ENCODE assay signal across 31 cellular contexts in the genomic region with DNA sequence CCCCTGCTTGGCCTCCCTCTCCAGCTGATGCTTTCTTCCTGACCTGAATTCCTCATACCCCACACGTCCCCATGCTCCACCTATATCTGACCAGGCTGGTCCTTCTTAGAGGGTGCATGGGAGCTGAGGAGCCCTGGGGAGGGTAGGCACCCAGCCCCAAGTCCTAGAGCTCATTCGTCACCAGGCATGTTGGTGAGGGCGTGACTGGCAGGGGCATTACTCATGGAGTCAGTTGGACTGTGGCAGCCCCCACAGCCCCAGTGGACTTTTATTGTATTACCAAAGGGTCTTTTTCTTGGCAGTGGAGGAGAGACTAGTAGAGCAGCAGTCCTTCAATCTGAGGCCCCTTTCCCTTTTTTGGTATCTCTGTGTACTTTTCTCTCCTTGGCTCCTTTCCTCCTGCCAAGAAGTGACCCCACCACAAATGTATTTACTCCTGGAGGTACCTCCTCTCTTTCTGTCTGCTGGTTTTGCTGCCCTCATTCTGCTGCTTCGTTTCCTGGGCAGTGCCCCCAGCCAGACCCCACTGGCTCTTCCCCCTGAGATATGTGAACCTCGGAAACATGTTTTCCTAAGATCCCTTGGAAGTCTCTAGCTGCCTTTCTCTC. TPM values are rescaled to one million over a fixed set of nuclear protein-coding genes. Genes with fewer than 3 reads are reported as not detected.
"Had no signal": no experiment of that assay in that cellular context is flagged by ENCODE, and none has a peak within 500 bp of the region (broad histone marks: within the 10 kb centered on the region; RNA-seq: fewer than 3 reads in every experiment).

No MANE protein-coding gene starts in this region.

- H3K4me1 Mint-ChIP-seq: activated CD4-positive, alpha-beta memory T cell treated with anti-CD3 and anti-CD28 coated beads, Interleukin-2, amount 10 ng/mL, durations not matched to agents 7 days and 5 days; activated CD4-positive, alpha-beta T cell treated with anti-CD3 and anti-CD28 coated beads for 36 hours; activated CD4-positive, alpha-beta T cell treated with anti-CD3 and anti-CD28 coated beads, Interleukin-2, amount 10 ng/mL, durations not matched to agents 24 days and 14 days; activated naive CD4-positive, alpha-beta T cell treated with anti-CD3 and anti-CD28 coated beads, Interleukin-2, amount 10 ng/mL, durations not matched to agents 7 days and 5 days; activated naive CD8-positive, alpha-beta T cell treated with anti-CD3 and anti-CD28 coated beads, Interleukin-2, amount 10 ng/mL, durations not matched to agents 7 days and 5 days; central memory CD8-positive, alpha-beta T cell had no signal

- H3K27me3 Mint-ChIP-seq: activated CD4-positive, alpha-beta T cell treated with anti-CD3 and anti-CD28 coated beads for 36 hours; activated CD4-positive, alpha-beta T cell treated with anti-CD3 and anti-CD28 coated beads, Interleukin-2, amount 10 ng/mL, durations not matched to agents 24 days and 14 days; activated naive CD4-positive, alpha-beta T cell treated with anti-CD3 and anti-CD28 coated beads, Interleukin-2, amount 10 ng/mL, durations not matched to agents 7 days and 5 days; activated naive CD8-positive, alpha-beta T cell treated with anti-CD3 and anti-CD28 coated beads, Interleukin-2, amount 10 ng/mL, durations not matched to agents 7 days and 5 days; activated T-cell treated with anti-CD3 and anti-CD28 coated beads, Interleukin-2, amount 50 U/mL, for 24 hours; central memory CD8-positive, alpha-beta T cell had no signal

- DNase-seq: activated CD4-positive, alpha-beta memory T cell treated with anti-CD3 and anti-CD28 coated beads, Interleukin-2, amount 10 ng/mL, durations not matched to agents 7 days and 5 days; activated CD4-positive, alpha-beta T cell treated with anti-CD3 and anti-CD28 coated beads for 36 hours; activated CD4-positive, alpha-beta T cell treated with anti-CD3 and anti-CD28 coated beads, Interleukin-2, amount 10 ng/mL, durations not matched to agents 24 days and 14 days; activated CD4-positive, CD25-positive, alpha-beta regulatory T cell; activated CD4-positive, CD25-positive, alpha-beta regulatory T cell treated with anti-CD3 and anti-CD28 coated beads, Interleukin-2, amount 50 U/mL, for 72 hours; activated CD8-positive, alpha-beta memory T cell treated with anti-CD3 and anti-CD28 coated beads, Interleukin-2, amount 50 U/mL, for 48 hours; activated gamma-delta T cell; activated naive CD4-positive, alpha-beta T cell; activated naive CD4-positive, alpha-beta T cell treated with anti-CD3 and anti-CD28 coated beads, Interleukin-2, amount 10 ng/mL, durations not matched to agents 7 days and 5 days; activated naive CD8-positive, alpha-beta T cell treated with anti-CD3 and anti-CD28 coated beads, Interleukin-2, amount 10 ng/mL, durations not matched to agents 7 days and 5 days; activated T-cell treated with anti-CD3 and anti-CD28 coated beads for 4 hours; activated T-cell treated with anti-CD3 and anti-CD28 coated beads, Interleukin-2, amount 50 U/mL, for 24 hours; activated T-cell treated with anti-CD3 and anti-CD28 coated beads, Interleukin-2, amount 50 U/mL, for 72 hours; dermis blood vessel endothelial cell; effector CD4-positive, alpha-beta T cell; effector memory CD8-positive, alpha-beta T cell; esophagus squamous epithelium; foreskin melanocyte; heart right ventricle; T-helper 2 cell had no signal

- H3K36me3 Mint-ChIP-seq: activated naive CD4-positive, alpha-beta T cell treated with anti-CD3 and anti-CD28 coated beads, Interleukin-2, amount 10 ng/mL, durations not matched to agents 7 days and 5 days had no signal

- H3K4me3 Mint-ChIP-seq: activated CD4-positive, alpha-beta memory T cell treated with anti-CD3 and anti-CD28 coated beads, Interleukin-2, amount 10 ng/mL, durations not matched to agents 7 days and 5 days; activated CD4-positive, alpha-beta T cell treated with anti-CD3 and anti-CD28 coated beads for 36 hours; activated CD4-positive, alpha-beta T cell treated with anti-CD3 and anti-CD28 coated beads, Interleukin-2, amount 10 ng/mL, durations not matched to agents 24 days and 14 days; activated naive CD4-positive, alpha-beta T cell treated with anti-CD3 and anti-CD28 coated beads, Interleukin-2, amount 10 ng/mL, durations not matched to agents 7 days and 5 days; activated naive CD8-positive, alpha-beta T cell treated with anti-CD3 and anti-CD28 coated beads, Interleukin-2, amount 10 ng/mL, durations not matched to agents 7 days and 5 days; activated T-cell treated with anti-CD3 and anti-CD28 coated beads, Interleukin-2, amount 50 U/mL, for 24 hours; activated T-cell treated with anti-CD3 and anti-CD28 coated beads, Interleukin-2, amount 50 U/mL, for 72 hours; brain; central memory CD8-positive, alpha-beta T cell; effector memory CD8-positive, alpha-beta T cell had no signal

- H3K27me3 ChIP-seq: ascending aorta, breast epithelium, cardiac muscle cell, esophagus squamous epithelium, gastroesophageal sphincter, heart right ventricle had no signal

- H3K9me3 Mint-ChIP-seq: activated T-cell treated with anti-CD3 and anti-CD28 coated beads, Interleukin-2, amount 50 U/mL, for 24 hours; activated T-cell treated with anti-CD3 and anti-CD28 coated beads, Interleukin-2, amount 50 U/mL, for 72 hours; central memory CD8-positive, alpha-beta T cell; effector memory CD8-positive, alpha-beta T cell had no signal

- H3K4me1 ChIP-seq: ascending aorta, breast epithelium, esophagus squamous epithelium, gastroesophageal sphincter, heart right ventricle had no signal

- H3K36me3 ChIP-seq: ascending aorta, breast epithelium, cardiac muscle cell had no signal

- ATAC-seq: activated CD4-positive, alpha-beta T cell treated with anti-CD3 and anti-CD28 coated beads for 36 hours; activated naive CD4-positive, alpha-beta T cell treated with anti-CD3 and anti-CD28 coated beads, Interleukin-2, amount 50 U/mL, for 72 hours; activated T-cell treated with anti-CD3 and anti-CD28 coated beads, Interleukin-2, amount 50 U/mL, for 72 hours; effector memory CD8-positive, alpha-beta T cell; gastroesophageal sphincter had no signal

- H3K27ac ChIP-seq: ascending aorta, breast epithelium, cardiac muscle cell, coronary artery, epithelial cell of prostate, esophagus squamous epithelium, gastroesophageal sphincter, heart right ventricle had no signal

- H3K4me3 ChIP-seq: ascending aorta, breast epithelium, cardiac muscle cell, coronary artery, esophagus squamous epithelium, gastroesophageal sphincter, heart right ventricle had no signal

- H3K27ac Mint-ChIP-seq: activated CD4-positive, alpha-beta memory T cell treated with anti-CD3 and anti-CD28 coated beads, Interleukin-2, amount 10 ng/mL, durations not matched to agents 7 days and 5 days; activated CD4-positive, alpha-beta T cell treated with anti-CD3 and anti-CD28 coated beads for 36 hours; activated CD4-positive, alpha-beta T cell treated with anti-CD3 and anti-CD28 coated beads, Interleukin-2, amount 10 ng/mL, durations not matched to agents 24 days and 14 days; activated naive CD4-positive, alpha-beta T cell treated with anti-CD3 and anti-CD28 coated beads, Interleukin-2, amount 10 ng/mL, durations not matched to agents 7 days and 5 days; activated naive CD4-positive, alpha-beta T cell treated with anti-CD3 and anti-CD28 coated beads, Interleukin-2, amount 50 U/mL, for 72 hours; activated naive CD8-positive, alpha-beta T cell treated with anti-CD3 and anti-CD28 coated beads, Interleukin-2, amount 10 ng/mL, durations not matched to agents 7 days and 5 days; activated T-cell treated with anti-CD3 and anti-CD28 coated beads, Interleukin-2, amount 50 U/mL, for 24 hours; activated T-cell treated with anti-CD3 and anti-CD28 coated beads, Interleukin-2, amount 50 U/mL, for 72 hours; effector memory CD8-positive, alpha-beta T cell had no signal

RNA-seq across cellular contexts. Expression of gene SGK2, which starts 10.4 kb away (rescaled TPM):
- total RNA-seq: glomerular endothelial cell; T-helper 1 cell treated with Interleukin-12 subunit alpha and Interleukin-12 subunit beta and Interleukin-4 antibody, amounts not matched to agents 30 ng/mL and 1 ng/mL, for 36 hours had no signal
- polyA plus RNA-seq: cardiac muscle cell had no signal
